ENCODE assay signal across 8 cellular contexts in genomic region chr9:96686638-96687335, GRCh38. TPM values are rescaled to one million over a fixed set of nuclear protein-coding genes. Genes with fewer than 3 reads are reported as not detected.
DNase-seq lines count a peak whose midpoint lies in the region; ATAC-seq, FAIRE-seq and TF ChIP-seq lines count a peak whose summit lies in the region.

No MANE protein-coding gene starts in this region.

- intact Hi-C loops in kidney (cut with DNase I) (no loop called here), spleen (cut with DNase I; ENCODE audit: low total_unique reads) (no loop called here)

- peak; percentile 54 for ATAC-seq in HG03060 (IDR thresholded peaks at IDR 0.05; ENCODE audit: low read depth, unreplicated experiment)

- H3K9me3 ChIP-seq in kidney (ENCODE audit: control insufficient read depth in 1 of 2, low read length in 2 of 2) (no peaks in the 10 kb centered on the region), spleen (peaks cover 0 to 12% (median 3%) of the 10 kb centered on the region in 8 donors), SJCRH30 (replicated peaks) (peaks cover 7% of the 10 kb centered on the region; the same call in 1 of the 2 replicates)

- TF ChIP-seq CTCF in AG04449 (IDR thresholded peaks at IDR 0.05; ENCODE audit: insufficient read depth, low read length, missing control alignments) (peak; percentile 59), kidney (IDR thresholded peaks at IDR 0.05; ENCODE audit: borderline replicate concordance, extremely low read depth, insufficient read depth) (no peak), spleen (IDR thresholded peaks at IDR 0.05 in 8 of 11, conservative IDR thresholded peaks at IDR 0.05 in 3 of 11) (peak; percentile 13 to 67 (median 50))

- H3K27me3 ChIP-seq in spleen (replicated peaks in 1 of 7), result peaks cover 0 to 16% (median 0%) of the 10 kb centered on the region in 7 donors
- H3K27me3 ChIP-seq in SJCRH30, result no peaks in the 10 kb centered on the region

- H3K4me3 ChIP-seq in AG04449 (ENCODE audit: low read depth, low read length) (peak overlapping the region; percentile 60), kidney (ENCODE audit: low read length in 2 of 2) (peak overlapping the region; percentile 82 to 87), spleen (peak overlapping the region; percentile 38 to 74 (median 46)), SJCRH30 (no peak overlapping the region)

- TF ChIP-seq POLR2A in spleen (IDR thresholded peaks at IDR 0.05), result no peak

- no peak for DNase-seq in AG04449 (ENCODE audit: low read depth, low spot score)
- DNase-seq in activated CD4-positive, alpha-beta T cell treated with anti-CD3 and anti-CD28 coated beads for 48 hours, result peak; percentile 79
- peak; percentile 94 for DNase-seq in kidney
- peak; percentile 93 for DNase-seq in spleen
- DNase-seq in RPMI8226, result no peak
- no peak for DNase-seq in SJCRH30

- 5 to 19% (median 8%) methylated on average over 29 to 62 of the region's 62 CpGs for WGBS in spleen, 5 donors

- H3K4me1 ChIP-seq in kidney (ENCODE audit: control insufficient read depth in 1 of 2, insufficient read depth in 1 of 2, low read depth in 1 of 2, low read length in 2 of 2) (peaks cover 0 to 4% of the 10 kb centered on the region in 2 donors), spleen (peaks cover 0 to 13% (median 6%) of the 10 kb centered on the region in 6 donors), SJCRH30 (no peaks in the 10 kb centered on the region; the same call in 1 of the 2 replicates)

- FAIRE-seq in kidney (lab: Jason Lieb, UNC), result no peak

- POLR2A ChIA-PET in AG04449 (lab: Yijun Ruan, JAX), result no interaction called here

- H3K36me3 ChIP-seq in kidney (ENCODE audit: control insufficient read depth in 1 of 2, insufficient read depth in 2 of 2, low read length in 2 of 2) (no peaks in the 10 kb centered on the region), spleen (no peaks in the 10 kb centered on the region), SJCRH30 (no peaks in the 10 kb centered on the region)

- peak overlapping the region; percentile 77 for H3K9ac ChIP-seq in kidney (ENCODE audit: low read length in 2 of 2)

- CTCF ChIA-PET in AG04449 (lab: Yijun Ruan, JAX), result interaction anchor here (1.0 to 1.8 kb wide), 6 partner anchors 10 to 391 kb away, joined by 3 to 7 read pairs (median 4); no protein-coding TSS in a partner anchor

- H3K27ac ChIP-seq in cingulate gyrus (ENCODE audit: low read depth, low read length) (peak overlapping the region; percentile 65), kidney (ENCODE audit: low read depth in 2 of 2, low read length in 2 of 2) (peak overlapping the region; percentile 54 to 63), spleen (peak overlapping the region in 7 of 8 donors; percentile 55 to 81 (median 74)), SJCRH30 (no peak overlapping the region)

RNA-seq across cellular contexts. Expression of gene PRXL2C, which starts 31.7 kb away (rescaled TPM):
- total RNA-seq in kidney (19.8 TPM), spleen (10 to 100 TPM; 13.9 to 20.1 (median 15.6) TPM)
- polyA plus RNA-seq in kidney (ENCODE audit: insufficient read depth, low read depth, low replicate concordance) (6.4 TPM), spleen (1 to 10 TPM; 5.4 to 9.1 (median 6.5) TPM)
- total RNA-seq in SJCRH30 (2014; rRNA removed; shearing (Covaris generic)), result 12.2 and 12.5 TPM in 2 replicates

Comparison
In these comparisons a context has a peak if more than half of its experiments do, and no peak if none do; other contexts are left out.
1. DNase-seq: peak in activated CD4-positive, alpha-beta T cell treated with anti-CD3 and anti-CD28 coated beads for 48 hours (single experiment), kidney (single experiment) and spleen (single experiment); none in AG04449 (single experiment), RPMI8226 (single experiment) and SJCRH30 (0 of 2).